ENCODE assay signal across 1 cellular context in genomic region chr11:111946499-111946898, GRCh38.
TF ChIP-seq lines count a peak whose summit lies in the region.

No MANE protein-coding gene starts in this region.

TF ChIP-seq in IMR-90, 13 proteins besides CTCF, POLR2A, EP300 and RAD21:
- TF ChIP-seq USF2 (IDR thresholded peaks at IDR 0.05; ENCODE audit: low read depth, low read length) (no peak), CHD1 (IDR thresholded peaks at IDR 0.05; ENCODE audit: low read depth, low read length) (no peak), CEBPB (IDR thresholded peaks at IDR 0.05; ENCODE audit: low read depth, low read length) (no peak), MAZ (IDR thresholded peaks at IDR 0.05; ENCODE audit: borderline replicate concordance, low read depth, low read length) (no peak), MAFK (IDR thresholded peaks at IDR 0.05; ENCODE audit: low read depth, low read length) (no peak), RFX5 (IDR thresholded peaks at IDR 0.05; ENCODE audit: low read depth, low read length) (no peak), BHLHE40 (IDR thresholded peaks at IDR 0.05; ENCODE audit: low read depth, low read length) (no peak)
